In the genomic region with DNA sequence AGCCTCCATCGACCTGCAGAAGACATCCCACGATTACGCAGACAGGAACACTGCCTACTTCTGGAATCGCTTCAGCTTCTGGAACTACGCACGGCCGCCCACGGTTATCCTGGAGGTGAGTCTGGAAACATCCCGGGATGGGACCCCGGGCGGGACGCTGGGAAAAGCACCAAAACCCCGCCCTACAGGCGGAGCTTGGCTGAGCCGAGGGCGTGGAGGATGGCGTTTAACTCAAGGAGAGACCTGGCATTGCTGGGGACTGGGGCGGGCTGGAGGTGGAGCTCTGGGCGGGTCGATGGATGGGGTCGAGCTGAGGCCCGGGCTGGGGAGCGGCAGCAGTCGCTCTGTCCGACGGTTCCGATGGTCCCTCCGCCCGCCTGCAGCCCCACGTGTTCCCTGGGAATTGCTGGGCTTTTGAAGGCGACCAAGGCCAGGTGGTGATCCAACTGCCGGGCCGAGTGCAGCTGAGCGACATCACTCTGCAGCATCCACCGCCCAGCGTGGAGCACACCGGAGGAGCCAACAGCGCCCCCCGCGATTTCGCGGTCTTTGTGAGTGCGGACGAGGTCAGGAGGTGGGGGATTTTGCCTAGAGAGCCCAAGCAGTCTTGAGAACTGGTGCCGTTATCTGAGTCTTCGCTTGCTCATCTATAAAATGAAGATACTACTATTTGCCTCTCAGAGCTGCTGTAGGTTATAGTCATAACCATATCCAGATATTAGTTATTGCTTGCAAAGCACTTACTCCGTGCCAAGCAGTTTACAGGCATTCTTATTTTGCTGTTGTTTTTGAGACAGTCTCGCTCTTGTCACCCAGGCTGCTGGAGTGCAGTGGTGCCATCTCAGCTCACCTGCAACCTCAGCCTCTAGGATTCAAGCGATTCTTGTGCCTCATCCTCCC, we compare ENCODE assay signal across 1 cellular context.
TF ChIP-seq lines count a peak whose summit lies in the region.

No MANE protein-coding gene starts in this region.

TF ChIP-seq in HEK293, 187 proteins besides CTCF, POLR2A, EP300 and RAD21 (continued from another document and continues in another):
- TF ChIP-seq, protein P1, sequence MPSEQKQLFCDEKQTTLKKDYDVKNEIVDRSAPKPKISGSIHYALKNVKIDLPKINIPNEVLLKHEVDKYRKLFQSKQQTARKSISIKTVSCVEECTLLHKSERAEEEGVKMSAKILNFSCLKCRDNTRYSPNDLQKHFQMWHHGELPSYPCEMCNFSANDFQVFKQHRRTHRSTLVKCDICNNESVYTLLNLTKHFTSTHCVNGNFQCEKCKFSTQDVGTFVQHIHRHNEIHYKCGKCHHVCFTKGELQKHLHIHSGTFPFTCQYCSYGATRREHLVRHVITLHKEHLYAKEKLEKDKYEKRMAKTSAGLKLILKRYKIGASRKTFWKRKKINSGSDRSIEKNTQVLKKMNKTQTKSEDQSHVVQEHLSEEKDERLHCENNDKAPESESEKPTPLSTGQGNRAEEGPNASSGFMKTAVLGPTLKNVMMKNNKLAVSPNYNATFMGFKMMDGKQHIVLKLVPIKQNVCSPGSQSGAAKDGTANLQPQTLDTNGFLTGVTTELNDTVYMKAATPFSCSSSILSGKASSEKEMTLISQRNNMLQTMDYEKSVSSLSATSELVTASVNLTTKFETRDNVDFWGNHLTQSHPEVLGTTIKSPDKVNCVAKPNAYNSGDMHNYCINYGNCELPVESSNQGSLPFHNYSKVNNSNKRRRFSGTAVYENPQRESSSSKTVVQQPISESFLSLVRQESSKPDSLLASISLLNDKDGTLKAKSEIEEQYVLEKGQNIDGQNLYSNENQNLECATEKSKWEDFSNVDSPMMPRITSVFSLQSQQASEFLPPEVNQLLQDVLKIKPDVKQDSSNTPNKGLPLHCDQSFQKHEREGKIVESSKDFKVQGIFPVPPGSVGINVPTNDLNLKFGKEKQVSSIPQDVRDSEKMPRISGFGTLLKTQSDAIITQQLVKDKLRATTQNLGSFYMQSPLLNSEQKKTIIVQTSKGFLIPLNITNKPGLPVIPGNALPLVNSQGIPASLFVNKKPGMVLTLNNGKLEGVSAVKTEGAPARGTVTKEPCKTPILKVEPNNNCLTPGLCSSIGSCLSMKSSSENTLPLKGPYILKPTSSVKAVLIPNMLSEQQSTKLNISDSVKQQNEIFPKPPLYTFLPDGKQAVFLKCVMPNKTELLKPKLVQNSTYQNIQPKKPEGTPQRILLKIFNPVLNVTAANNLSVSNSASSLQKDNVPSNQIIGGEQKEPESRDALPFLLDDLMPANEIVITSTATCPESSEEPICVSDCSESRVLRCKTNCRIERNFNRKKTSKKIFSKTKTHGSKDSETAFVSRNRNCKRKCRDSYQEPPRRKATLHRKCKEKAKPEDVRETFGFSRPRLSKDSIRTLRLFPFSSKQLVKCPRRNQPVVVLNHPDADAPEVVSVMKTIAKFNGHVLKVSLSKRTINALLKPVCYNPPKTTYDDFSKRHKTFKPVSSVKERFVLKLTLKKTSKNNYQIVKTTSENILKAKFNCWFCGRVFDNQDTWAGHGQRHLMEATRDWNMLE (tag by site-specific recombination; conservative IDR thresholded peaks at IDR 0.05; ENCODE audit: low read depth): no peak
- TF ChIP-seq, protein P2, sequence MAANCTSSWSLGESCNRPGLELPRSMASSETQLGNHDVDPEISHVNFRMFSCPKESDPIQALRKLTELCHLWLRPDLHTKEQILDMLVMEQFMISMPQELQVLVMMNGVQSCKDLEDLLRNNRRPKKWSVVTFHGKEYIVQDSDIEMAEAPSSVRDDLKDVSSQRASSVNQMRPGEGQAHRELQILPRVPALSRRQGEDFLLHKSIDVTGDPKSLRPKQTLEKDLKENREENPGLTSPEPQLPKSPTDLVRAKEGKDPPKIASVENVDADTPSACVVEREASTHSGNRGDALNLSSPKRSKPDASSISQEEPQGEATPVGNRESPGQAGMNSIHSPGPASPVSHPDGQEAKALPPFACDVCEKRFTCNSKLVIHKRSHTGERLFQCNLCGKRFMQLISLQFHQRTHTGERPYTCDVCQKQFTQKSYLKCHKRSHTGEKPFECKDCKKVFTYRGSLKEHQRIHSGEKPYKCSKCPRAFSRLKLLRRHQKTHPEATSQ (tag by site-specific recombination; IDR thresholded peaks at IDR 0.05): 0 out of 2 replicates have a peak, but pooled peaks have one; percentile 43
- TF ChIP-seq ZNF837 (tag by site-specific recombination; IDR thresholded peaks at IDR 0.05): no peak
- no peak for TF ChIP-seq ZNF514 (tag by site-specific recombination; IDR thresholded peaks at IDR 0.05)
- TF ChIP-seq WT1 (tag by site-specific recombination; IDR thresholded peaks at IDR 0.05): no peak
- peak; percentile 55; the same call in 1 of the 2 replicates for TF ChIP-seq ZNF394 (tag by site-specific recombination; IDR thresholded peaks at IDR 0.05; ENCODE audit: borderline replicate concordance)
- TF ChIP-seq SP3 (tag by site-specific recombination; IDR thresholded peaks at IDR 0.05): peak; percentile 94
- no peak for TF ChIP-seq ZNF621 (tag by site-specific recombination; IDR thresholded peaks at IDR 0.05)
- peak; percentile 96 for TF ChIP-seq SP2 (tag by site-specific recombination; IDR thresholded peaks at IDR 0.05)
- no peak for TF ChIP-seq ZNF473 (tag by site-specific recombination; IDR thresholded peaks at IDR 0.05)
- peak; percentile 100 for TF ChIP-seq ZNF2 (tag by site-specific recombination; IDR thresholded peaks at IDR 0.05)
- TF ChIP-seq, protein P3, sequence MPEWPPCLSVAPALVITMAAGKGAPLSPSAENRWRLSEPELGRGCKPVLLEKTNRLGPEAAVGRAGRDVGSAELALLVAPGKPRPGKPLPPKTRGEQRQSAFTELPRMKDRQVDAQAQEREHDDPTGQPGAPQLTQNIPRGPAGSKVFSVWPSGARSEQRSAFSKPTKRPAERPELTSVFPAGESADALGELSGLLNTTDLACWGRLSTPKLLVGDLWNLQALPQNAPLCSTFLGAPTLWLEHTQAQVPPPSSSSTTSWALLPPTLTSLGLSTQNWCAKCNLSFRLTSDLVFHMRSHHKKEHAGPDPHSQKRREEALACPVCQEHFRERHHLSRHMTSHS (tag by site-specific recombination; IDR thresholded peaks at IDR 0.05): no peak
- TF ChIP-seq ZNF555 (tag by site-specific recombination; conservative IDR thresholded peaks at IDR 0.05): no peak
- 0 out of 2 replicates have a peak, but pooled peaks have one; percentile 64 for TF ChIP-seq ZNF664 (tag by site-specific recombination; IDR thresholded peaks at IDR 0.05)
- peak; percentile 79 for TF ChIP-seq ZFHX2 (tag by site-specific recombination; conservative IDR thresholded peaks at IDR 0.05)
- no peak for TF ChIP-seq ZNF561 (tag by site-specific recombination; IDR thresholded peaks at IDR 0.05; ENCODE audit: borderline replicate concordance)
- peak; percentile 77 for TF ChIP-seq EGR2 (tag by site-specific recombination; IDR thresholded peaks at IDR 0.05; ENCODE audit: low read depth)
- no peak for TF ChIP-seq ZNF549 (tag by site-specific recombination; IDR thresholded peaks at IDR 0.05)
- TF ChIP-seq, protein P4, sequence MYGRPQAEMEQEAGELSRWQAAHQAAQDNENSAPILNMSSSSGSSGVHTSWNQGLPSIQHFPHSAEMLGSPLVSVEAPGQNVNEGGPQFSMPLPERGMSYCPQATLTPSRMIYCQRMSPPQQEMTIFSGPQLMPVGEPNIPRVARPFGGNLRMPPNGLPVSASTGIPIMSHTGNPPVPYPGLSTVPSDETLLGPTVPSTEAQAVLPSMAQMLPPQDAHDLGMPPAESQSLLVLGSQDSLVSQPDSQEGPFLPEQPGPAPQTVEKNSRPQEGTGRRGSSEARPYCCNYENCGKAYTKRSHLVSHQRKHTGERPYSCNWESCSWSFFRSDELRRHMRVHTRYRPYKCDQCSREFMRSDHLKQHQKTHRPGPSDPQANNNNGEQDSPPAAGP (tag by site-specific recombination; IDR thresholded peaks at IDR 0.05): peak; percentile 74; the same call in 1 of the 2 replicates
- TF ChIP-seq FEZF1 (tag by site-specific recombination; IDR thresholded peaks at IDR 0.05): no peak
- TF ChIP-seq, protein P5, sequence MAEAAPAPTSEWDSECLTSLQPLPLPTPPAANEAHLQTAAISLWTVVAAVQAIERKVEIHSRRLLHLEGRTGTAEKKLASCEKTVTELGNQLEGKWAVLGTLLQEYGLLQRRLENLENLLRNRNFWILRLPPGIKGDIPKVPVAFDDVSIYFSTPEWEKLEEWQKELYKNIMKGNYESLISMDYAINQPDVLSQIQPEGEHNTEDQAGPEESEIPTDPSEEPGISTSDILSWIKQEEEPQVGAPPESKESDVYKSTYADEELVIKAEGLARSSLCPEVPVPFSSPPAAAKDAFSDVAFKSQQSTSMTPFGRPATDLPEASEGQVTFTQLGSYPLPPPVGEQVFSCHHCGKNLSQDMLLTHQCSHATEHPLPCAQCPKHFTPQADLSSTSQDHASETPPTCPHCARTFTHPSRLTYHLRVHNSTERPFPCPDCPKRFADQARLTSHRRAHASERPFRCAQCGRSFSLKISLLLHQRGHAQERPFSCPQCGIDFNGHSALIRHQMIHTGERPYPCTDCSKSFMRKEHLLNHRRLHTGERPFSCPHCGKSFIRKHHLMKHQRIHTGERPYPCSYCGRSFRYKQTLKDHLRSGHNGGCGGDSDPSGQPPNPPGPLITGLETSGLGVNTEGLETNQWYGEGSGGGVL (tag by site-specific recombination; IDR thresholded peaks at IDR 0.05): peak; percentile 44; the same call in 1 of the 2 replicates
- peak; percentile 97 for TF ChIP-seq ZNF610 (tag by site-specific recombination; IDR thresholded peaks at IDR 0.05; ENCODE audit: borderline replicate concordance)
- no peak for TF ChIP-seq ZNF302 (tag by site-specific recombination; IDR thresholded peaks at IDR 0.05; ENCODE audit: low read depth)
- TF ChIP-seq, protein P6, sequence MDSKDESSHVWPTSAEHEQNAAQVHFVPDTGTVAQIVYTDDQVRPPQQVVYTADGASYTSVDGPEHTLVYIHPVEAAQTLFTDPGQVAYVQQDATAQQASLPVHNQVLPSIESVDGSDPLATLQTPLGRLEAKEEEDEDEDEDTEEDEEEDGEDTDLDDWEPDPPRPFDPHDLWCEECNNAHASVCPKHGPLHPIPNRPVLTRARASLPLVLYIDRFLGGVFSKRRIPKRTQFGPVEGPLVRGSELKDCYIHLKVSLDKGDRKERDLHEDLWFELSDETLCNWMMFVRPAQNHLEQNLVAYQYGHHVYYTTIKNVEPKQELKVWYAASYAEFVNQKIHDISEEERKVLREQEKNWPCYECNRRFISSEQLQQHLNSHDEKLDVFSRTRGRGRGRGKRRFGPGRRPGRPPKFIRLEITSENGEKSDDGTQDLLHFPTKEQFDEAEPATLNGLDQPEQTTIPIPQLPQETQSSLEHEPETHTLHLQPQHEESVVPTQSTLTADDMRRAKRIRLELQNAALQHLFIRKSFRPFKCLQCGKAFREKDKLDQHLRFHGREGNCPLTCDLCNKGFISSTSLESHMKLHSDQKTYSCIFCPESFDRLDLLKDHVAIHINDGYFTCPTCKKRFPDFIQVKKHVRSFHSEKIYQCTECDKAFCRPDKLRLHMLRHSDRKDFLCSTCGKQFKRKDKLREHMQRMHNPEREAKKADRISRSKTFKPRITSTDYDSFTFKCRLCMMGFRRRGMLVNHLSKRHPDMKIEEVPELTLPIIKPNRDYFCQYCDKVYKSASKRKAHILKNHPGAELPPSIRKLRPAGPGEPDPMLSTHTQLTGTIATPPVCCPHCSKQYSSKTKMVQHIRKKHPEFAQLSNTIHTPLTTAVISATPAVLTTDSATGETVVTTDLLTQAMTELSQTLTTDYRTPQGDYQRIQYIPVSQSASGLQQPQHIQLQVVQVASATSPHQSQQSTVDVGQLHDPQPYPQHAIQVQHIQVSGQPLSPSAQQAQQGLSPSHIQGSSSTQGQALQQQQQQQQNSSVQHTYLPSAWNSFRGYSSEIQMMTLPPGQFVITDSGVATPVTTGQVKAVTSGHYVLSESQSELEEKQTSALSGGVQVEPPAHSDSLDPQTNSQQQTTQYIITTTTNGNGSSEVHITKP (tag by site-specific recombination; IDR thresholded peaks at IDR 0.05): peak; percentile 95
- TF ChIP-seq, protein P7, sequence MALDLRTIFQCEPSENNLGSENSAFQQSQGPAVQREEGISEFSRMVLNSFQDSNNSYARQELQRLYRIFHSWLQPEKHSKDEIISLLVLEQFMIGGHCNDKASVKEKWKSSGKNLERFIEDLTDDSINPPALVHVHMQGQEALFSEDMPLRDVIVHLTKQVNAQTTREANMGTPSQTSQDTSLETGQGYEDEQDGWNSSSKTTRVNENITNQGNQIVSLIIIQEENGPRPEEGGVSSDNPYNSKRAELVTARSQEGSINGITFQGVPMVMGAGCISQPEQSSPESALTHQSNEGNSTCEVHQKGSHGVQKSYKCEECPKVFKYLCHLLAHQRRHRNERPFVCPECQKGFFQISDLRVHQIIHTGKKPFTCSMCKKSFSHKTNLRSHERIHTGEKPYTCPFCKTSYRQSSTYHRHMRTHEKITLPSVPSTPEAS (tag by site-specific recombination; IDR thresholded peaks at IDR 0.05): no peak
- peak; percentile 86; the same call in 1 of the 2 replicates for TF ChIP-seq ZNF777 (tag by site-specific recombination; IDR thresholded peaks at IDR 0.05; ENCODE audit: borderline replicate concordance)
- no peak; the same call in 1 of the 2 replicates for TF ChIP-seq ZNF596 (tag by site-specific recombination; IDR thresholded peaks at IDR 0.05)
- no peak for TF ChIP-seq ZNF830 (tag by site-specific recombination; IDR thresholded peaks at IDR 0.05; ENCODE audit: low read depth)
- TF ChIP-seq, protein P8, sequence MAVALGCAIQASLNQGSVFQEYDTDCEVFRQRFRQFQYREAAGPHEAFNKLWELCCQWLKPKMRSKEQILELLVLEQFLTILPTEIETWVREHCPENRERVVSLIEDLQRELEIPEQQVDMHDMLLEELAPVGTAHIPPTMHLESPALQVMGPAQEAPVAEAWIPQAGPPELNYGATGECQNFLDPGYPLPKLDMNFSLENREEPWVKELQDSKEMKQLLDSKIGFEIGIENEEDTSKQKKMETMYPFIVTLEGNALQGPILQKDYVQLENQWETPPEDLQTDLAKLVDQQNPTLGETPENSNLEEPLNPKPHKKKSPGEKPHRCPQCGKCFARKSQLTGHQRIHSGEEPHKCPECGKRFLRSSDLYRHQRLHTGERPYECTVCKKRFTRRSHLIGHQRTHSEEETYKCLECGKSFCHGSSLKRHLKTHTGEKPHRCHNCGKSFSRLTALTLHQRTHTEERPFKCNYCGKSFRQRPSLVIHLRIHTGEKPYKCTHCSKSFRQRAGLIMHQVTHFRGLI (tag by site-specific recombination; IDR thresholded peaks at IDR 0.05): peak; percentile 46; the same call in 1 of the 2 replicates
- peak; percentile 97 for TF ChIP-seq ZBTB20 (tag by site-specific recombination; IDR thresholded peaks at IDR 0.05)
- no peak for TF ChIP-seq GLI4 (tag by site-specific recombination; IDR thresholded peaks at IDR 0.05)
- TF ChIP-seq, protein P9, sequence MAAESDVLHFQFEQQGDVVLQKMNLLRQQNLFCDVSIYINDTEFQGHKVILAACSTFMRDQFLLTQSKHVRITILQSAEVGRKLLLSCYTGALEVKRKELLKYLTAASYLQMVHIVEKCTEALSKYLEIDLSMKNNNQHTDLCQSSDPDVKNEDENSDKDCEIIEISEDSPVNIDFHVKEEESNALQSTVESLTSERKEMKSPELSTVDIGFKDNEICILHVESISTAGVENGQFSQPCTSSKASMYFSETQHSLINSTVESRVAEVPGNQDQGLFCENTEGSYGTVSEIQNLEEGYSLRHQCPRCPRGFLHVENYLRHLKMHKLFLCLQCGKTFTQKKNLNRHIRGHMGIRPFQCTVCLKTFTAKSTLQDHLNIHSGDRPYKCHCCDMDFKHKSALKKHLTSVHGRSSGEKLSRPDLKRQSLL (tag by site-specific recombination; IDR thresholded peaks at IDR 0.05): peak; percentile 71
